1 cellular context compared by ENCODE assay signal in genomic region chr7:100655908-100656674, GRCh38.
TF ChIP-seq lines count a peak whose summit lies in the region.

TSS of gene ACTL6B (minus strand) at chr7:100656448. CDS start at chr7:100656354, 94 bp downstream.

TF ChIP-seq in HepG2, 621 proteins besides CTCF, POLR2A, EP300 and RAD21 (continued from another document and continues in another):
- TF ChIP-seq ZNF800 (CRISPR knock-in tag; IDR thresholded peaks at IDR 0.05): no peak
- peak; percentile 90 for TF ChIP-seq MXD1 (CRISPR knock-in tag; IDR thresholded peaks at IDR 0.05)
- TF ChIP-seq SP1 (IDR thresholded peaks at IDR 0.05): no peak
- peak; percentile 40; the same call in 1 of the 2 replicates for TF ChIP-seq SP1 (CRISPR knock-in tag; IDR thresholded peaks at IDR 0.05)
- no peak for TF ChIP-seq POLR2AphosphoS5 (IDR thresholded peaks at IDR 0.05; ENCODE audit: low read depth, low read length)
- no peak for TF ChIP-seq ZNF263 (CRISPR knock-in tag; IDR thresholded peaks at IDR 0.05)
- TF ChIP-seq LBX2 (CRISPR knock-in tag; IDR thresholded peaks at IDR 0.05; ENCODE audit: borderline replicate concordance): peak; percentile 72; the same call in 1 of the 2 replicates
- no peak for TF ChIP-seq IKZF1 (IDR thresholded peaks at IDR 0.05)
- peak; percentile 43; the same call in 1 of the 2 replicates for TF ChIP-seq IRF9 (CRISPR knock-in tag; IDR thresholded peaks at IDR 0.05; ENCODE audit: borderline replicate concordance)
- peak; percentile 99 for TF ChIP-seq ZFP91 (CRISPR knock-in tag; IDR thresholded peaks at IDR 0.05; ENCODE audit: borderline replicate concordance)
- TF ChIP-seq NFYB (CRISPR knock-in tag; IDR thresholded peaks at IDR 0.05): peak; percentile 72
- TF ChIP-seq KDM1A (CRISPR knock-in tag; IDR thresholded peaks at IDR 0.05): no peak
- TF ChIP-seq BCLAF1 (IDR thresholded peaks at IDR 0.05): no peak
- TF ChIP-seq ZNF496 (CRISPR knock-in tag; IDR thresholded peaks at IDR 0.05; ENCODE audit: insufficient replicate concordance): no peak
- TF ChIP-seq PCBP2 (optimal IDR thresholded peaks at IDR 0.05; ENCODE audit: low read depth, low read length, poor library complexity, severe bottlenecking): no peak
- no peak for TF ChIP-seq HINFP (CRISPR knock-in tag; IDR thresholded peaks at IDR 0.05; ENCODE audit: low read depth)
- no peak for TF ChIP-seq ZHX2 (IDR thresholded peaks at IDR 0.05; ENCODE audit: low read depth)
- TF ChIP-seq ZHX2 (CRISPR knock-in tag; IDR thresholded peaks at IDR 0.05; ENCODE audit: borderline replicate concordance): 0 out of 2 replicates have a peak, but pooled peaks have one; percentile 29
- no peak for TF ChIP-seq ZNF652 (CRISPR knock-in tag; IDR thresholded peaks at IDR 0.05; ENCODE audit: borderline replicate concordance, low read depth)
- peak; percentile 91 for TF ChIP-seq ETV6 (CRISPR knock-in tag; conservative IDR thresholded peaks at IDR 0.05)
- TF ChIP-seq SP2 (CRISPR knock-in tag; IDR thresholded peaks at IDR 0.05): peak; percentile 68
- no peak for TF ChIP-seq NFRKB (IDR thresholded peaks at IDR 0.05)
- TF ChIP-seq ZBTB40 (IDR thresholded peaks at IDR 0.05): no peak
- peak; percentile 52; the same call in 1 of the 2 replicates for TF ChIP-seq ZBTB40 (CRISPR knock-in tag; IDR thresholded peaks at IDR 0.05)
- no peak for TF ChIP-seq ZNF7 (CRISPR knock-in tag; IDR thresholded peaks at IDR 0.05)
